Comparison of ENCODE assay signal across 8 cellular contexts in the genomic region with DNA sequence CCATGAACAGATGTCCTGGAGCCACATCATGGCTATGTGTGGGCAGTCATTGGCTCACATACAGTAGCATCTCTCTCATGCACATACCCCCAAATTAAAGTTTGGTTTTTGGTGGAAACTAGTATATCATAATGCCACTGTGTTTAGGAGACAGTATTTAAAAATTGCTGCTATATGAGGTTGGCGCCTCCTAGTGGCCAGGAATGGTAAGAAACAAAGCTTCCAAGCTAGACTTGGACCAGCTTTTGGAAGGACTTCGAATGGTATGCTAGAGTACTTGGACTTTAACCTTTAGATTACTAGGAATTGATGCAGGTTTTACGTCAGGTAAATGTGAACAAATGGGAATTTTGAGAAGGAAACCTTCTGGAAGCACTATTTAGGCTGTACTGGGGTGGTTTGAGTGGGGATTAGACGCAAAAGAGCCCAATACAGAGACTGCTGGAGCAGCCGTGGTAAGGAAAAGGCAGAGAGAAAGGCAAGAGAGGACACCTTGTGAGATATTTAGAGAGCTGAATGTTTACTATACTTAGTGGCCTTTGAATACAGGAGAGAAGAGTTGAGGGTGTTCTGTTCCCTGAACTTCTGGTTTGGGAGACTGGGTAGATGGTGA. TPM values are rescaled to one million over a fixed set of nuclear protein-coding genes. Genes with fewer than 3 reads are reported as not detected.
DNase-seq lines count a peak whose midpoint lies in the region; ATAC-seq and TF ChIP-seq lines count a peak whose summit lies in the region.

No MANE protein-coding gene starts in this region.

- no peak overlapping the region for H2AFZ ChIP-seq in KMS-11 (ENCODE audit: low read depth)

- H4K20me1 ChIP-seq in KMS-11 (ENCODE audit: insufficient read depth), result no peaks in the 10 kb centered on the region

- H3K27me3 Mint-ChIP-seq in activated CD4-positive, alpha-beta T cell treated with anti-CD3 and anti-CD28 coated beads for 36 hours, result no peaks in the 10 kb centered on the region
- H3K27me3 Mint-ChIP-seq in osteocyte (ENCODE audit: unreplicated experiment), result peaks cover 47% of the 10 kb centered on the region

- no peak overlapping the region for H3K27ac Mint-ChIP-seq in activated CD4-positive, alpha-beta T cell treated with anti-CD3 and anti-CD28 coated beads for 36 hours
- no peak overlapping the region for H3K27ac Mint-ChIP-seq in osteocyte (ENCODE audit: unreplicated experiment)

- intact Hi-C loops in activated CD4-positive, alpha-beta T cell treated with anti-CD3 and anti-CD28 coated beads for 36 hours (cut with DNase I, micrococcal nuclease), result loop anchor here in 1 of 2 experiments (1.0 kb wide), 1 partner anchor 314 kb away; no protein-coding TSS in a partner anchor

- H3K36me3 ChIP-seq in KMS-11 (ENCODE audit: insufficient read depth), result no peaks in the 10 kb centered on the region

- H3K27me3 ChIP-seq in KMS-11 (ENCODE audit: insufficient read depth, low read depth), result no peaks in the 10 kb centered on the region

- H3K36me3 Mint-ChIP-seq in activated CD4-positive, alpha-beta T cell treated with anti-CD3 and anti-CD28 coated beads for 36 hours (ENCODE audit: low read depth), result no peaks in the 10 kb centered on the region
- no peaks in the 10 kb centered on the region for H3K36me3 Mint-ChIP-seq in osteocyte (ENCODE audit: unreplicated experiment)

- CTCF ChIA-PET in activated CD4-positive, alpha-beta T cell treated with anti-CD3 and anti-CD28 coated beads for 36 hours (lab: Charles Lee), result interaction anchor here (0.5 to 1.3 kb wide), 11 partner anchors 9 to 1787 kb away, joined by 3 to 7 read pairs (median 3); a partner anchor contains a TSS

- POLR2A ChIA-PET in activated CD4-positive, alpha-beta T cell treated with anti-CD3 and anti-CD28 coated beads for 36 hours (lab: Charles Lee), result no interaction called here

- H3K4me3 ChIP-seq in KMS-11 (IDR thresholded peaks at IDR 0.05; ENCODE audit: insufficient read depth, low read depth, low read length), result no peak overlapping the region
- no peak overlapping the region for H3K4me3 ChIP-seq in epithelial cell of proximal tubule (ENCODE audit: low read depth, low read length)

- H3K4me1 Mint-ChIP-seq in activated CD4-positive, alpha-beta T cell treated with anti-CD3 and anti-CD28 coated beads for 36 hours, result no peaks in the 10 kb centered on the region
- no peaks in the 10 kb centered on the region for H3K4me1 Mint-ChIP-seq in osteocyte (ENCODE audit: unreplicated experiment)

- H3K79me2 ChIP-seq in KMS-11 (ENCODE audit: insufficient read depth, low read depth), result no peaks in the 10 kb centered on the region

- no peaks in the 10 kb centered on the region for H3K9me3 Mint-ChIP-seq in activated CD4-positive, alpha-beta T cell treated with anti-CD3 and anti-CD28 coated beads for 36 hours (ENCODE audit: low read depth)
- H3K9me3 Mint-ChIP-seq in osteocyte (ENCODE audit: unreplicated experiment), result no peaks in the 10 kb centered on the region

- H3K4me3 Mint-ChIP-seq in activated CD4-positive, alpha-beta T cell treated with anti-CD3 and anti-CD28 coated beads for 36 hours, result no peak overlapping the region
- no peak overlapping the region for H3K4me3 Mint-ChIP-seq in osteocyte (ENCODE audit: unreplicated experiment)

- H3K9ac ChIP-seq in KMS-11, result no peak overlapping the region

- TF ChIP-seq CTCF in KMS-11 (conservative IDR thresholded peaks at IDR 0.05; ENCODE audit: low read depth, low read length) (peak; percentile 92), epithelial cell of proximal tubule (conservative IDR thresholded peaks at IDR 0.05; ENCODE audit: low read depth, low read length) (peak; percentile 90), osteocyte (IDR thresholded peaks at IDR 0.05) (peak; percentile 66)

- peak; percentile 12 for DNase-seq in NCI-H2196 (lab: John Stamatoyannopoulos, UW; ENCODE audit: unreplicated experiment)
- DNase-seq in NCI-H2196 treated with DMSO at 0.1 percent for 48 hours (lab: John Stamatoyannopoulos, UW; ENCODE audit: unreplicated experiment), result no peak
- peak; percentile 69 for DNase-seq in activated CD4-positive, alpha-beta T cell treated with anti-CD3 and anti-CD28 coated beads for 36 hours
- no peak for DNase-seq in epithelial cell of proximal tubule (ENCODE audit: low read depth)
- DNase-seq in osteocyte (ENCODE audit: extremely low spot score, unreplicated experiment), result no peak
- DNase-seq in anterior cingulate cortex (lab: John Stamatoyannopoulos, UW), result no peak

- H3K4me1 ChIP-seq in KMS-11 (ENCODE audit: low read depth, poor library complexity, severe bottlenecking), result no peaks in the 10 kb centered on the region

- no peak overlapping the region for H3K4me2 ChIP-seq in KMS-11

- H3K27ac ChIP-seq in KMS-11, result no peak overlapping the region

- peak; percentile 82 for ATAC-seq in GM19467 (IDR thresholded peaks at IDR 0.05; ENCODE audit: unreplicated experiment)
- peak; percentile 44 for ATAC-seq in activated CD4-positive, alpha-beta T cell treated with anti-CD3 and anti-CD28 coated beads for 36 hours

RNA-seq across cellular contexts. Expression of a gene that starts 23.8 kb away (rescaled TPM):
- not detected for total RNA-seq in activated CD4-positive, alpha-beta T cell treated with anti-CD3 and anti-CD28 coated beads for 36 hours
- total RNA-seq in epithelial cell of proximal tubule, result 0.06 and 0.14 TPM in 2 replicates
- total RNA-seq in osteocyte, result 24.5 and 26.5 TPM in 2 replicates

Comparison
In these comparisons a context has a peak if more than half of its experiments do, and no peak if none do; other contexts are left out.
1. DNase-seq: peak in NCI-H2196 (single experiment) and activated CD4-positive, alpha-beta T cell treated with anti-CD3 and anti-CD28 coated beads for 36 hours (single experiment); none in NCI-H2196 treated with DMSO at 0.1 percent for 48 hours (single experiment), epithelial cell of proximal tubule (single experiment), osteocyte (single experiment) and anterior cingulate cortex (0 of 58).
2. RNA of a gene that starts 23.8 kb away (total RNA-seq): 24.5 to 26.5 TPM in osteocyte; 0.06 to 0.14 TPM in epithelial cell of proximal tubule and not detected in activated CD4-positive, alpha-beta T cell treated with anti-CD3 and anti-CD28 coated beads for 36 hours; every median in the first group is over 10 times any median in the second.
3. Peak in every context shown above with its lines, with median percentiles within 50 percentile points of each other: CTCF ChIP-seq.